ENCODE assay signal across 22 cellular contexts in genomic region chr3:13138566-13139145, GRCh38.
"Had no signal": no experiment of that assay in that cellular context is flagged by ENCODE, and none has a peak within 500 bp of the region (broad histone marks: within the 10 kb centered on the region; RNA-seq: fewer than 3 reads in every experiment).

No MANE protein-coding gene starts in this region.

- H3K36me3 Mint-ChIP-seq: naive thymus-derived CD8-positive, alpha-beta T cell; stimulated activated memory B cell treated with anti-CD40 and anti-IgM and Interleukin-4, amounts not matched to agents 10 μg/mL and 1 μg/mL and 100 μg/mL, for 72 hours had no signal

- DNase-seq: central memory CD4-positive, alpha-beta T cell; effector CD8-positive, alpha-beta T cell; gastrocnemius medialis; heart right ventricle; left colon; mammary epithelial cell; mucosa of descending colon; nucleus accumbens; psoas muscle; retina; stimulated activated CD4-positive, alpha-beta T cell treated with anti-CD3 and anti-CD28 coated beads, Interleukin-15, amount 100 ng/mL, for 24 hours; stimulated activated CD4-positive, alpha-beta T cell treated with anti-CD3 and anti-CD28 coated beads, Interleukin-1b, Interleukin-23, amount 100 ng/mL, for 48 hours; stimulated activated CD4-positive, alpha-beta T cell treated with anti-CD3 and anti-CD28 coated beads, Interleukin-4, amount 100 ng/mL, for 24 hours had no signal

- H3K4me1 Mint-ChIP-seq: stimulated activated memory B cell treated with anti-CD40 and anti-IgM and Interleukin-4, amounts not matched to agents 10 μg/mL and 1 μg/mL and 100 μg/mL, for 72 hours had no signal

- H3K36me3 ChIP-seq: breast epithelium, gastrocnemius medialis, heart right ventricle, pancreas, spleen, tibial artery had no signal

- H3K27me3 ChIP-seq: breast epithelium, gastrocnemius medialis, pancreas had no signal

- H3K9me3 Mint-ChIP-seq: stimulated activated memory B cell treated with anti-CD40 and anti-IgM and Interleukin-4, amounts not matched to agents 10 μg/mL and 1 μg/mL and 100 μg/mL, for 72 hours; stimulated activated naive CD8-positive, alpha-beta T cell treated with anti-CD3 and anti-CD28 coated beads, Interleukin-15, Interleukin-2, amounts not matched to agents 100 ng/mL and 50 ng/mL, for 24 hours had no signal

- H3K27ac ChIP-seq: breast epithelium, gastrocnemius medialis, heart right ventricle, pancreas, psoas muscle, tibial artery had no signal

- H3K4me3 ChIP-seq: breast epithelium, gastrocnemius medialis, heart right ventricle, mucosa of descending colon, pancreas, psoas muscle, spleen, tibial artery had no signal

- H3K9me3 ChIP-seq: breast epithelium, gastrocnemius medialis, heart right ventricle, mucosa of descending colon, pancreas, psoas muscle, spleen, tibial artery had no signal

- H3K4me3 Mint-ChIP-seq: naive thymus-derived CD8-positive, alpha-beta T cell; stimulated activated memory B cell treated with anti-CD40 and anti-IgM and Interleukin-4, amounts not matched to agents 10 μg/mL and 1 μg/mL and 100 μg/mL, for 72 hours; stimulated activated naive CD8-positive, alpha-beta T cell treated with anti-CD3 and anti-CD28 coated beads, Interleukin-15, Interleukin-2, amounts not matched to agents 100 ng/mL and 50 ng/mL, for 24 hours had no signal

- H3K27ac Mint-ChIP-seq: naive thymus-derived CD8-positive, alpha-beta T cell; stimulated activated memory B cell treated with anti-CD40 and anti-IgM and Interleukin-4, amounts not matched to agents 10 μg/mL and 1 μg/mL and 100 μg/mL, for 72 hours; stimulated activated naive CD8-positive, alpha-beta T cell treated with anti-CD3 and anti-CD28 coated beads, Interleukin-15, Interleukin-2, amounts not matched to agents 100 ng/mL and 50 ng/mL, for 24 hours had no signal

- ATAC-seq: esophagus mucosa; gastrocnemius medialis; heart right ventricle; left colon; mucosa of descending colon; naive thymus-derived CD8-positive, alpha-beta T cell; pancreas; psoas muscle; sciatic nerve; stimulated activated memory B cell treated with anti-CD40 and anti-IgM and Interleukin-4, amounts not matched to agents 10 μg/mL and 1 μg/mL and 100 μg/mL, for 72 hours had no signal

- H3K4me1 ChIP-seq: breast epithelium, gastrocnemius medialis, heart right ventricle, pancreas, psoas muscle, tibial artery had no signal
